In genomic region chr11:114280696-114281095, GRCh38 we compare ENCODE assay signal across 8 cellular contexts. TPM values are rescaled to one million over a fixed set of nuclear protein-coding genes. Genes with fewer than 3 reads are reported as not detected.
DNase-seq lines count a peak whose midpoint lies in the region; ATAC-seq and TF ChIP-seq lines count a peak whose summit lies in the region.

No MANE protein-coding gene starts in this region.

- in situ Hi-C loops in astrocyte of the cerebellum (cut with HindIII; ENCODE audit: low sequenced_read_pairs) = no loop called here

- H3K27ac ChIP-seq in suprapubic skin = peak overlapping the region; percentile 59

- whole genome bisulfite sequencing in suprapubic skin = 63% methylated on average over 3 of the region's 6 CpGs

- TF ChIP-seq EP300 in suprapubic skin (IDR thresholded peaks at IDR 0.05) = no peak

- no peaks in the 10 kb centered on the region for H3K9me3 ChIP-seq in suprapubic skin

- H3K4me1 ChIP-seq in suprapubic skin = peaks cover 29% of the 10 kb centered on the region

- H3K27me3 ChIP-seq in suprapubic skin = peaks cover 2% of the 10 kb centered on the region

- H3K4me3 ChIP-seq in GM12875 (ENCODE audit: low read depth, low read length) (no peak overlapping the region), astrocyte of the cerebellum (ENCODE audit: low read depth, low read length) (no peak overlapping the region), suprapubic skin (no peak overlapping the region)

- DNase-seq in AG08395 (ENCODE audit: low spot score) (peak; percentile 91), NCI-H2227 treated with DMSO at 0.1 percent for 48 hours (lab: John Stamatoyannopoulos, UW) (peak; percentile 42), astrocyte of the cerebellum (ENCODE audit: low read depth) (peak; percentile 81), iris pigment epithelial cell (ENCODE audit: low read depth) (peak; percentile 89), suprapubic skin (ENCODE audit: low spot score in 2 of 2) (peak in 1 of 2 donors; percentile 86)
- no peak for DNase-seq in central memory CD4-positive, alpha-beta T cell

- peak; percentile 49; the same call in 1 of the 2 replicates for TF ChIP-seq CTCF in GM12875 (IDR thresholded peaks at IDR 0.05; ENCODE audit: borderline replicate concordance, insufficient read depth, low read depth, low read length)
- peak; percentile 78 for TF ChIP-seq CTCF in astrocyte of the cerebellum (IDR thresholded peaks at IDR 0.05; ENCODE audit: low read depth, low read length, missing control alignments)
- TF ChIP-seq CTCF in suprapubic skin (IDR thresholded peaks at IDR 0.05) = peak in 1 of 2 donors; percentile 17

- no peak for ATAC-seq in GM18868 (IDR thresholded peaks at IDR 0.05; ENCODE audit: unreplicated experiment)

- no peak for TF ChIP-seq POLR2A in suprapubic skin (IDR thresholded peaks at IDR 0.05)

- no peaks in the 10 kb centered on the region for H3K36me3 ChIP-seq in suprapubic skin

RNA-seq across cellular contexts. Expression of gene NNMT, which starts 15.5 kb away (rescaled TPM):
- total RNA-seq in suprapubic skin = 100 to 1,000 TPM; 106 to 269 (median 210) TPM
